In genomic region chr3:123880998-123881561, GRCh38 we compare ENCODE assay signal across 9 cellular contexts. TPM values are rescaled to one million over a fixed set of nuclear protein-coding genes. Genes with fewer than 3 reads are reported as not detected.
DNase-seq lines count a peak whose midpoint lies in the region; ATAC-seq, FAIRE-seq and TF ChIP-seq lines count a peak whose summit lies in the region.
"Had no signal": no experiment of that assay in that cellular context is flagged by ENCODE, and none has a peak within 500 bp of the region (broad histone marks: within the 10 kb centered on the region; RNA-seq: fewer than 3 reads in every experiment).

No MANE protein-coding gene starts in this region.

- no peaks in the 10 kb centered on the region for H3K4me1 ChIP-seq in DND-41 (ENCODE audit: insufficient read depth, low read length)
- H3K4me1 ChIP-seq in KMS-11 (ENCODE audit: low read depth, poor library complexity, severe bottlenecking) = peaks cover 38% of the 10 kb centered on the region
- H3K4me1 ChIP-seq in GM12878 (ENCODE audit: control insufficient read depth, insufficient read depth, low read length) = no peaks in the 10 kb centered on the region

- H4K20me1 ChIP-seq in DND-41 (ENCODE audit: insufficient read depth, low read length) = no peaks in the 10 kb centered on the region
- no peaks in the 10 kb centered on the region for H4K20me1 ChIP-seq in KMS-11 (ENCODE audit: insufficient read depth)
- H4K20me1 ChIP-seq in GM12878 (ENCODE audit: control insufficient read depth, insufficient read depth) = no peaks in the 10 kb centered on the region

- 33% methylated on average over 6 of the region's 6 CpGs for WGBS in GM12878 (ENCODE audit: insufficient coverage, insufficient replicate concordance, low lambda C conversion rate, missing lambda C conversion rate)

- H2AFZ ChIP-seq in DND-41 (ENCODE audit: low read depth, low read length) = peak overlapping the region; percentile 5; the same call in 1 of the 2 replicates
- H2AFZ ChIP-seq in KMS-11 (ENCODE audit: low read depth) = no peak overlapping the region
- H2AFZ ChIP-seq in GM12878 (ENCODE audit: control insufficient read depth, low read depth, low read length) = no peak overlapping the region

- intact Hi-C loops in GM12878 (cut with micrococcal nuclease; ENCODE audit: unreplicated experiment) = loop anchor here (5.0 kb wide), 1 partner anchor 101 kb away; no protein-coding TSS in a partner anchor

- POLR2A ChIA-PET in GM12878 (lab: Charles Lee) = no interaction called here

- no peaks in the 10 kb centered on the region for H3K27me3 ChIP-seq in DND-41 (ENCODE audit: insufficient read depth, low read length, poor library complexity)
- H3K27me3 ChIP-seq in KMS-11 (ENCODE audit: insufficient read depth, low read depth) = no peaks in the 10 kb centered on the region
- peaks cover 1 to 5% of the 10 kb centered on the region in 2 experiments; a peak in 2 of 4 replicates for H3K27me3 ChIP-seq in GM12878 (replicated peaks in 1 of 2; ENCODE audit: control insufficient read depth in 2 of 2, insufficient read depth in 2 of 2, low read length in 1 of 2)
- H3K27me3 ChIP-seq: sigmoid colon had no signal

- TF ChIP-seq POLR2A in GM12878 (IDR thresholded peaks at IDR 0.05; ENCODE audit: low read depth, low read length) = no peak

- DNase-seq in DND-41 (no peak), GM12878 (ENCODE audit: low read depth, low spot score) (no peak), myocyte (ENCODE audit: low read depth) (peak; percentile 55)
- no peak for DNase-seq in activated CD4-positive, alpha-beta T cell treated with anti-CD3 and anti-CD28 coated beads for 1 hour
- DNase-seq: sigmoid colon had no signal

- no TSS peak for BruUV-seq in GM12878 (replicated peaks; lab: Mats Ljungman, UMichigan)

- H3K36me3 ChIP-seq in DND-41 (ENCODE audit: insufficient read depth, low read length) (no peaks in the 10 kb centered on the region), KMS-11 (ENCODE audit: insufficient read depth) (no peaks in the 10 kb centered on the region), GM12878 (ENCODE audit: control insufficient read depth in 2 of 2, insufficient read depth in 2 of 2, low read length in 1 of 2) (no peaks in the 10 kb centered on the region)
- H3K36me3 ChIP-seq: sigmoid colon had no signal

- H3K4me3 ChIP-seq in DND-41 (ENCODE audit: low read depth in 1 of 2, low read length in 2 of 2) = no peak overlapping the region
- no peak overlapping the region for H3K4me3 ChIP-seq in KMS-11 (IDR thresholded peaks at IDR 0.05; ENCODE audit: insufficient read depth, low read depth, low read length)
- H3K4me3 ChIP-seq in GM12878 = no peak overlapping the region
- H3K4me3 ChIP-seq: sigmoid colon had no signal

- H3K9ac ChIP-seq in DND-41 (ENCODE audit: low read depth, low read length) (no peak overlapping the region), KMS-11 (no peak overlapping the region), GM12878 (ENCODE audit: control insufficient read depth, insufficient read depth, low read length) (no peak overlapping the region)

- H3K27ac ChIP-seq in DND-41 (ENCODE audit: low read length) = no peak overlapping the region
- no peak overlapping the region for H3K27ac ChIP-seq in KMS-11
- H3K27ac ChIP-seq in GM12878 (ENCODE audit: control insufficient read depth, insufficient read depth) = no peak overlapping the region
- H3K27ac ChIP-seq: sigmoid colon had no signal

- in situ Hi-C loops in GM12878 (cut with MboI) = no loop called here

- ATAC-seq in DND-41 (ENCODE audit: insufficient read depth, low read depth) (no peak), GM12878 (no peak), HG03097 (IDR thresholded peaks at IDR 0.05; ENCODE audit: low FRiP score, unreplicated experiment) (no peak), HG02588 (IDR thresholded peaks at IDR 0.05; ENCODE audit: unreplicated experiment) (no peak), GM19035 (IDR thresholded peaks at IDR 0.05; ENCODE audit: unreplicated experiment) (no peak)

- H3K9me3 ChIP-seq in DND-41 (ENCODE audit: insufficient read depth, low read length, severe bottlenecking) (no peaks in the 10 kb centered on the region), GM12878 (replicated peaks; ENCODE audit: control insufficient read depth, insufficient read depth, low read length) (no peaks in the 10 kb centered on the region)
- H3K9me3 ChIP-seq: sigmoid colon had no signal

- SMC1A ChIA-PET in GM12878 (lab: Charles Lee; ENCODE audit: uncharacterized antibody, unreplicated experiment) = no interaction called here

- FAIRE-seq in GM12878 (lab: Jason Lieb, UNC) = no peak

- TF ChIP-seq CTCF in DND-41 (IDR thresholded peaks at IDR 0.05; ENCODE audit: borderline replicate concordance, extremely low read depth, low read length, poor library complexity, severe bottlenecking) = peak; percentile 42
- peak; percentile 53 for TF ChIP-seq CTCF in KMS-11 (conservative IDR thresholded peaks at IDR 0.05; ENCODE audit: low read depth, low read length)
- TF ChIP-seq CTCF in GM12878 (IDR thresholded peaks at IDR 0.05 in 2 of 3, conservative IDR thresholded peaks at IDR 0.05 in 1 of 3; ENCODE audit: control insufficient read depth in 2 of 3, extremely low read depth in 1 of 3, insufficient read depth in 1 of 3, low read depth in 3 of 3, low read length in 3 of 3) = peak in 2 of 3 experiments; percentile 27 to 28; a peak in 2 of 6 replicates

- H3K4me2 ChIP-seq in DND-41 (ENCODE audit: insufficient read depth, low read length) = no peak overlapping the region
- H3K4me2 ChIP-seq in KMS-11 = no peak overlapping the region; the same call in 1 of the 2 replicates
- H3K4me2 ChIP-seq in GM12878 (ENCODE audit: control insufficient read depth, insufficient read depth) = no peak overlapping the region

- H3K79me2 ChIP-seq in DND-41 (ENCODE audit: insufficient read depth, low read length) (no peaks in the 10 kb centered on the region), KMS-11 (ENCODE audit: insufficient read depth, low read depth) (no peaks in the 10 kb centered on the region), GM12878 (ENCODE audit: control insufficient read depth, insufficient read depth, low read length) (no peaks in the 10 kb centered on the region)

- no peak for TF ChIP-seq EP300 in GM12878 (IDR thresholded peaks at IDR 0.05; ENCODE audit: borderline replicate concordance in 1 of 2, control insufficient read depth in 1 of 2, low read depth in 2 of 2, low read length in 2 of 2)

- CTCF ChIA-PET in GM12878 (lab: Yijun Ruan, JAX) = no interaction called here

- RAD21 ChIA-PET in GM12878 (lab: Charles Lee; ENCODE audit: unreplicated experiment) = no interaction called here

- no peak for TF ChIP-seq RAD21 in GM12878 (IDR thresholded peaks at IDR 0.05; ENCODE audit: insufficient read depth, low read depth, low read length)

TF ChIP-seq in GM12878, 131 proteins besides CTCF, POLR2A, EP300 and RAD21:
- TF ChIP-seq SP1 (IDR thresholded peaks at IDR 0.05; ENCODE audit: low read depth, low read length) (no peak), RFX5 (IDR thresholded peaks at IDR 0.05; ENCODE audit: low read depth, low read length) (no peak), NR2C2 (IDR thresholded peaks at IDR 0.05; ENCODE audit: borderline replicate concordance, control insufficient read depth, insufficient read length, low read depth) (no peak), NR2F1 (conservative IDR thresholded peaks at IDR 0.05) (no peak), SMC3 (IDR thresholded peaks at IDR 0.05; ENCODE audit: borderline replicate concordance, low read length) (no peak), RAD51 (IDR thresholded peaks at IDR 0.05) (no peak), ZNF384 (IDR thresholded peaks at IDR 0.05; ENCODE audit: borderline replicate concordance, low read depth, low read length) (no peak), BACH1 (IDR thresholded peaks at IDR 0.05; ENCODE audit: borderline replicate concordance) (no peak), BHLHE40 (IDR thresholded peaks at IDR 0.05; ENCODE audit: borderline replicate concordance in 1 of 2, low read depth in 2 of 2, low read length in 1 of 2) (no peak), STAT1 (conservative IDR thresholded peaks at IDR 0.05) (no peak), ZNF274 (IDR thresholded peaks at IDR 0.05; ENCODE audit: insufficient read depth, insufficient read length) (no peak), TARDBP (IDR thresholded peaks at IDR 0.05; ENCODE audit: borderline replicate concordance) (no peak)

RNA-seq across cellular contexts. Expression of gene MYLK, which starts 3.1 kb away (rescaled TPM):
- not detected in 2 replicates for total RNA-seq in GM12878 (2013; cell fraction: nucleolus; rRNA removed)
- total RNA-seq in GM12878 (2014; rRNA removed) (0.11 and 0.34 TPM in 2 replicates), GM12878 (2014; rRNA removed; fragmentation: Illumina TruSeq; extraction: Trizol) (0.04 and 0.23 TPM in 2 replicates), GM12878 (2021) (0.90 and 1.6 TPM in 2 replicates), myocyte (28.3 and 46.2 TPM in 2 replicates)
- polyA plus RNA-seq in GM12878 (2011; ENCODE audit: low read depth) = 0.21 TPM
- polyA plus RNA-seq in GM12878 (2011; rRNA removed) (not detected in 2 replicates), GM12878 (2014; fragmentation: Illumina TruSeq; extraction: Trizol) (0.72 TPM in 1 of 2 replicates, not detected in the other), GM12878 (2014; fragmentation: Nextera tagmentation; extraction: Ambion mirVana) (under 1 TPM; 0.40 to 0.42 TPM), GM12878 (2014; rRNA removed) (0.04 and 0.22 TPM in 2 replicates), GM12878 (2016; fragmentation: Nextera tagmentation; extraction: Ambion mirVana) (under 1 TPM; 0.43 to 0.77 TPM)
- not detected in 2 replicates for polyA plus RNA-seq in GM12878 (2011; cell fraction: cytosol; rRNA removed)
- polyA plus RNA-seq in GM12878 (2011; cell fraction: nucleus; rRNA removed) = not detected in 2 replicates
- polyA plus RNA-seq in GM12878 (2012) = 0.09 and 0.32 TPM in 2 replicates
- not detected in 2 replicates for polyA minus RNA-seq in GM12878 (2011; rRNA and poly(A)+ RNA removed)
- not detected in 2 replicates for polyA minus RNA-seq in GM12878 (2011; cell fraction: cytosol; rRNA and poly(A)+ RNA removed)
- polyA minus RNA-seq in GM12878 (2011; cell fraction: nucleus; rRNA and poly(A)+ RNA removed) = 0.29 TPM in 1 of 2 replicates, not detected in the other
- 145 TPM for polyA plus RNA-seq in myocyte (2012)

Comparison
In these comparisons a context has a peak if more than half of its experiments do, and no peak if none do; other contexts are left out.
1. RNA of gene MYLK, which starts 3.1 kb away (total RNA-seq): 28.3 to 46.2 TPM in myocyte; 0.04 to 1.6 TPM in GM12878; every median in the first group is over 10 times any median in the second.
2. Peak in every context shown above with its lines, with median percentiles within 50 percentile points of each other: CTCF ChIP-seq.